ENCODE assay signal across 24 cellular contexts in genomic region chr1:184190626-184191025, GRCh38.
"Had no signal": no experiment of that assay in that cellular context is flagged by ENCODE, and none has a peak within 500 bp of the region (broad histone marks: within the 10 kb centered on the region; RNA-seq: fewer than 3 reads in every experiment).

No MANE protein-coding gene starts in this region.

- ATAC-seq: gastrocnemius medialis; left lobe of liver; natural killer cell treated with Interleukin-12 subunit alpha and Interleukin-12 subunit beta and Interleukin-15 and Interleukin-18, amount 100 ng/mL, for 72 hours; stimulated activated naive B cell treated with anti-CD40 and anti-IgM and Interleukin-4, amounts not matched to agents 10 μg/mL and 1 μg/mL and 100 μg/mL, for 72 hours had no signal

- H3K4me1 Mint-ChIP-seq: activated CD4-positive, alpha-beta memory T cell treated with anti-CD3 and anti-CD28 coated beads, Interleukin-2, amount 10 ng/mL, durations not matched to agents 7 days and 5 days; activated CD4-positive, alpha-beta T cell treated with anti-CD3 and anti-CD28 coated beads, Interleukin-2, amount 10 ng/mL, durations not matched to agents 7 days and 5 days; activated naive CD4-positive, alpha-beta T cell treated with anti-CD3 and anti-CD28 coated beads, Interleukin-2, amount 10 ng/mL, durations not matched to agents 7 days and 5 days; activated naive CD8-positive, alpha-beta T cell treated with anti-CD3 and anti-CD28 coated beads, Interleukin-2, amount 10 ng/mL, durations not matched to agents 7 days and 5 days; stimulated activated naive B cell treated with anti-CD40 and anti-IgM and Interleukin-4, amounts not matched to agents 10 μg/mL and 1 μg/mL and 100 μg/mL, for 72 hours; WTC11 had no signal

- H3K4me3 Mint-ChIP-seq: activated CD4-positive, alpha-beta memory T cell treated with anti-CD3 and anti-CD28 coated beads, Interleukin-2, amount 10 ng/mL, durations not matched to agents 7 days and 5 days; activated CD4-positive, alpha-beta T cell treated with anti-CD3 and anti-CD28 coated beads, Interleukin-2, amount 10 ng/mL, durations not matched to agents 7 days and 5 days; activated naive CD4-positive, alpha-beta T cell treated with anti-CD3 and anti-CD28 coated beads, Interleukin-2, amount 10 ng/mL, durations not matched to agents 7 days and 5 days; activated naive CD8-positive, alpha-beta T cell treated with anti-CD3 and anti-CD28 coated beads, Interleukin-2, amount 10 ng/mL, durations not matched to agents 7 days and 5 days; activated T-cell treated with anti-CD3 and anti-CD28 coated beads, Interleukin-2, amount 50 U/mL, for 24 hours; natural killer cell treated with Interleukin-12 subunit alpha and Interleukin-12 subunit beta and Interleukin-15 and Interleukin-18, amount 100 ng/mL, for 72 hours; stimulated activated naive B cell treated with anti-CD40 and anti-IgM and Interleukin-4, amounts not matched to agents 10 μg/mL and 1 μg/mL and 100 μg/mL, for 72 hours; WTC11 had no signal

- H3K4me3 ChIP-seq: esophagus muscularis mucosa, gastrocnemius medialis, lower lobe of right lung, mucosa of descending colon, prostate gland, skin epidermis, suprapubic skin, tibial artery, upper lobe of right lung had no signal

- H3K27ac Mint-ChIP-seq: activated CD4-positive, alpha-beta memory T cell treated with anti-CD3 and anti-CD28 coated beads, Interleukin-2, amount 10 ng/mL, durations not matched to agents 7 days and 5 days; activated CD4-positive, alpha-beta T cell treated with anti-CD3 and anti-CD28 coated beads, Interleukin-2, amount 10 ng/mL, durations not matched to agents 7 days and 5 days; activated naive CD4-positive, alpha-beta T cell treated with anti-CD3 and anti-CD28 coated beads, Interleukin-2, amount 10 ng/mL, durations not matched to agents 7 days and 5 days; activated naive CD8-positive, alpha-beta T cell treated with anti-CD3 and anti-CD28 coated beads, Interleukin-2, amount 10 ng/mL, durations not matched to agents 7 days and 5 days; activated T-cell treated with anti-CD3 and anti-CD28 coated beads, Interleukin-2, amount 50 U/mL, for 24 hours; natural killer cell treated with Interleukin-12 subunit alpha and Interleukin-12 subunit beta and Interleukin-15 and Interleukin-18, amount 100 ng/mL, for 72 hours; stimulated activated naive B cell treated with anti-CD40 and anti-IgM and Interleukin-4, amounts not matched to agents 10 μg/mL and 1 μg/mL and 100 μg/mL, for 72 hours; WTC11 had no signal

- DNase-seq: activated CD4-positive, alpha-beta memory T cell treated with anti-CD3 and anti-CD28 coated beads, Interleukin-2, amount 10 ng/mL, durations not matched to agents 7 days and 5 days; activated CD4-positive, alpha-beta T cell treated with anti-CD3 and anti-CD28 coated beads for 1 hour; activated CD4-positive, alpha-beta T cell treated with anti-CD3 and anti-CD28 coated beads, Interleukin-2, amount 10 ng/mL, durations not matched to agents 7 days and 5 days; activated CD8-positive, alpha-beta memory T cell treated with anti-CD3 and anti-CD28 coated beads, Interleukin-2, amount 50 U/mL, for 48 hours; activated gamma-delta T cell; activated naive CD4-positive, alpha-beta T cell treated with anti-CD3 and anti-CD28 coated beads, Interleukin-2, amount 10 ng/mL, durations not matched to agents 7 days and 5 days; activated naive CD8-positive, alpha-beta T cell treated with anti-CD3 and anti-CD28 coated beads, Interleukin-2, amount 10 ng/mL, durations not matched to agents 7 days and 5 days; activated T-cell treated with anti-CD3 and anti-CD28 coated beads, Interleukin-2, amount 50 U/mL, for 24 hours; amniotic stem cell; lower lobe of right lung; retina; stimulated activated naive B cell treated with anti-CD40 and anti-IgM and Interleukin-4, amounts not matched to agents 10 μg/mL and 1 μg/mL and 100 μg/mL, for 72 hours; T-helper 2 cell; upper lobe of right lung had no signal

- H3K9me3 Mint-ChIP-seq: activated CD4-positive, alpha-beta memory T cell treated with anti-CD3 and anti-CD28 coated beads, Interleukin-2, amount 10 ng/mL, durations not matched to agents 7 days and 5 days; activated CD4-positive, alpha-beta T cell treated with anti-CD3 and anti-CD28 coated beads, Interleukin-2, amount 10 ng/mL, durations not matched to agents 7 days and 5 days; activated naive CD4-positive, alpha-beta T cell treated with anti-CD3 and anti-CD28 coated beads, Interleukin-2, amount 10 ng/mL, durations not matched to agents 7 days and 5 days; activated naive CD8-positive, alpha-beta T cell treated with anti-CD3 and anti-CD28 coated beads, Interleukin-2, amount 10 ng/mL, durations not matched to agents 7 days and 5 days; activated T-cell treated with anti-CD3 and anti-CD28 coated beads, Interleukin-2, amount 50 U/mL, for 24 hours; natural killer cell treated with Interleukin-12 subunit alpha and Interleukin-12 subunit beta and Interleukin-15 and Interleukin-18, amount 100 ng/mL, for 72 hours; stimulated activated naive B cell treated with anti-CD40 and anti-IgM and Interleukin-4, amounts not matched to agents 10 μg/mL and 1 μg/mL and 100 μg/mL, for 72 hours; WTC11 had no signal

- H3K36me3 Mint-ChIP-seq: activated naive CD4-positive, alpha-beta T cell treated with anti-CD3 and anti-CD28 coated beads, Interleukin-2, amount 10 ng/mL, durations not matched to agents 7 days and 5 days; activated naive CD8-positive, alpha-beta T cell treated with anti-CD3 and anti-CD28 coated beads, Interleukin-2, amount 10 ng/mL, durations not matched to agents 7 days and 5 days; natural killer cell treated with Interleukin-12 subunit alpha and Interleukin-12 subunit beta and Interleukin-15 and Interleukin-18, amount 100 ng/mL, for 72 hours; stimulated activated naive B cell treated with anti-CD40 and anti-IgM and Interleukin-4, amounts not matched to agents 10 μg/mL and 1 μg/mL and 100 μg/mL, for 72 hours; WTC11 had no signal
